In genomic region chr7:74972377-74972776, GRCh38 we compare ENCODE assay signal across 6 cellular contexts. TPM values are rescaled to one million over a fixed set of nuclear protein-coding genes. Genes with fewer than 3 reads are reported as not detected.
DNase-seq lines count a peak whose midpoint lies in the region; ATAC-seq, FAIRE-seq and TF ChIP-seq lines count a peak whose summit lies in the region.
"Not testable (repeated sequence)": the region's sequence is repeated elsewhere in the genome, so short reads cannot be mapped to it uniquely, and the experiment has no call there.

No MANE protein-coding gene starts in this region.

- in situ Hi-C loops in Panc1 (cut with HindIII; ENCODE audit: low pct_unique_long_range_greater_than_20kb, low sequenced_read_pairs); HepG2 (cut with HindIII; ENCODE audit: extremely low pct_ligation_motif_present, low pct_unique_long_range_greater_than_20kb): not testable (repeated sequence)

- ATAC-seq in Panc1: 0 out of 2 replicates have a peak, but pooled peaks have one; percentile 28
- ATAC-seq in foreskin keratinocyte: peak; percentile 18
- ATAC-seq in HepG2: peak; percentile 54

- not testable (repeated sequence) for H3K36me3 Mint-ChIP-seq in activated CD4-positive, alpha-beta T cell treated with anti-CD3 and anti-CD28 coated beads, Interleukin-2, amount 10 ng/mL, durations not matched to agents 24 days and 14 days (ENCODE audit: low read depth)

- H3K9me3 ChIP-seq in Panc1 (ENCODE audit: control insufficient read depth, insufficient read depth, low read depth, low read length); HepG2 (ENCODE audit: low read length): not testable (repeated sequence)

- not testable (repeated sequence) for H4K20me1 ChIP-seq in HepG2 (ENCODE audit: insufficient read depth, low read length)

- CTCF ChIA-PET in Panc1 (lab: Charles Lee); HepG2 (lab: Yijun Ruan, JAX; ENCODE audit: low intra/inter-chr PET ratio, low total read pairs): not testable (repeated sequence)

- not testable (repeated sequence) for FAIRE-seq in HepG2 (lab: Jason Lieb, UNC)

- POLR2A ChIA-PET in Panc1 (lab: Charles Lee); HepG2 (lab: Yijun Ruan, JAX): not testable (repeated sequence)

- H3K27ac Mint-ChIP-seq in activated CD4-positive, alpha-beta T cell treated with anti-CD3 and anti-CD28 coated beads, Interleukin-2, amount 10 ng/mL, durations not matched to agents 24 days and 14 days: not testable (repeated sequence)

- TF ChIP-seq EP300 in HepG2 (IDR thresholded peaks at IDR 0.05; ENCODE audit: low read depth in 2 of 2, low read length in 2 of 2); HepG2 (CRISPR knock-in tag; IDR thresholded peaks at IDR 0.05; ENCODE audit: borderline replicate concordance): not testable (repeated sequence)

- not testable (repeated sequence) for H3K4me3 ChIP-seq in Panc1 (ENCODE audit: low read depth in 2 of 2, low read length in 2 of 2); epithelial cell of esophagus (ENCODE audit: low read length); HepG2 (replicated peaks in 1 of 3; ENCODE audit: insufficient read depth in 1 of 3, low read depth in 2 of 3, low read length in 3 of 3)

- not testable (repeated sequence) for H3K4me2 ChIP-seq in HepG2 (ENCODE audit: low read depth, low read length)

- not testable (repeated sequence) for TF ChIP-seq RAD21 in HepG2 (CRISPR knock-in tag; IDR thresholded peaks at IDR 0.05)

- TF ChIP-seq CTCF in Panc1 (IDR thresholded peaks at IDR 0.05); epithelial cell of esophagus (IDR thresholded peaks at IDR 0.05; ENCODE audit: insufficient read depth, low read depth, low read length, missing control alignments); foreskin keratinocyte (conservative IDR thresholded peaks at IDR 0.05); HepG2 (CRISPR knock-in tag; IDR thresholded peaks at IDR 0.05): not testable (repeated sequence)

- H3K9ac ChIP-seq in HepG2 (ENCODE audit: insufficient read depth, low read depth, low read length): not testable (repeated sequence)

- H2AFZ ChIP-seq in HepG2 (ENCODE audit: low read length): not testable (repeated sequence)

- H3K4me1 Mint-ChIP-seq in activated CD4-positive, alpha-beta T cell treated with anti-CD3 and anti-CD28 coated beads, Interleukin-2, amount 10 ng/mL, durations not matched to agents 24 days and 14 days: not testable (repeated sequence)

- H3K36me3 ChIP-seq in Panc1 (ENCODE audit: control insufficient read depth, insufficient read depth, low read length); HepG2 (replicated peaks in 1 of 2; ENCODE audit: control insufficient read depth in 1 of 2, insufficient read depth in 2 of 2, low read length in 2 of 2): not testable (repeated sequence)

- intact Hi-C loops in Panc1 (cut with micrococcal nuclease; ENCODE audit: unreplicated experiment); activated CD4-positive, alpha-beta T cell treated with anti-CD3 and anti-CD28 coated beads, Interleukin-2, amount 10 ng/mL, durations not matched to agents 24 days and 14 days (cut with micrococcal nuclease); HepG2 (cut with micrococcal nuclease; ENCODE audit: unreplicated experiment): not testable (repeated sequence)

- not testable (repeated sequence) for TF ChIP-seq POLR2A in HepG2 (IDR thresholded peaks at IDR 0.05; ENCODE audit: insufficient read depth in 1 of 2, low read depth in 2 of 2, low read length in 2 of 2)

- not testable (repeated sequence) for H3K27me3 Mint-ChIP-seq in activated CD4-positive, alpha-beta T cell treated with anti-CD3 and anti-CD28 coated beads, Interleukin-2, amount 10 ng/mL, durations not matched to agents 24 days and 14 days

- not testable (repeated sequence) for H3K79me2 ChIP-seq in HepG2 (ENCODE audit: insufficient read depth, low read length)

- H3K27me3 ChIP-seq in Panc1 (ENCODE audit: control insufficient read depth, insufficient read depth, low read length); foreskin keratinocyte; HepG2 (ENCODE audit: control insufficient read depth in 1 of 2, insufficient read depth in 2 of 2, low read length in 2 of 2): not testable (repeated sequence)

- not testable (repeated sequence) for H3K9me3 Mint-ChIP-seq in activated CD4-positive, alpha-beta T cell treated with anti-CD3 and anti-CD28 coated beads, Interleukin-2, amount 10 ng/mL, durations not matched to agents 24 days and 14 days

- whole genome bisulfite sequencing in HepG2 (ENCODE audit: low lambda C conversion rate): 70% methylated on average over 7 of the region's 7 CpGs

- not testable (repeated sequence) for H3K4me3 Mint-ChIP-seq in activated CD4-positive, alpha-beta T cell treated with anti-CD3 and anti-CD28 coated beads, Interleukin-2, amount 10 ng/mL, durations not matched to agents 24 days and 14 days

- not testable (repeated sequence) for H3K27ac ChIP-seq in Panc1 (ENCODE audit: low read length); foreskin keratinocyte; HepG2 (ENCODE audit: extremely low read length, insufficient read depth, low read length)

- not testable (repeated sequence) for H3K4me1 ChIP-seq in Panc1 (ENCODE audit: control insufficient read depth, insufficient read depth, low read length); foreskin keratinocyte; HepG2 (ENCODE audit: insufficient read depth, low read length)

- not testable (repeated sequence) for DNase-seq in Panc1 (ENCODE audit: low read depth, low spot score); foreskin keratinocyte; HepG2 (ENCODE audit: low spot score)
- peak; percentile 5 for DNase-seq in activated CD4-positive, alpha-beta T cell treated with anti-CD3 and anti-CD28 coated beads, Interleukin-2, amount 10 ng/mL, durations not matched to agents 24 days and 14 days
- DNase-seq in epithelial cell of esophagus (ENCODE audit: low read depth) (peak; percentile 14), mesenteric fat pad (ENCODE audit: low spot score) (peak; percentile 2)

- BruUV-seq in Panc1 (replicated peaks; lab: Mats Ljungman, UMichigan); HepG2 (replicated peaks; lab: Mats Ljungman, UMichigan): not testable (repeated sequence)

RNA-seq across cellular contexts. Expression of gene CASTOR2, which starts 7.9 kb away (rescaled TPM):
- total RNA-seq in Panc1 (2021; ENCODE audit: unreplicated experiment) (41.1 TPM), foreskin keratinocyte (4.7 and 5.2 TPM in 2 replicates), HepG2 (2016; rRNA removed; fragmentation: Illumina TruSeq; extraction: Trizol) (6.5 and 8.7 TPM in 2 replicates), mesenteric fat pad (25.3 TPM)
- polyA plus RNA-seq in Panc1 (2012; ENCODE audit: insufficient read length): 7.6 TPM
- total RNA-seq in activated CD4-positive, alpha-beta T cell treated with anti-CD3 and anti-CD28 coated beads, Interleukin-2, amount 10 ng/mL, durations not matched to agents 24 days and 14 days: 4.8 and 5.3 TPM in 2 replicates
- polyA plus RNA-seq in foreskin keratinocyte (0.46 and 0.82 TPM in 2 replicates), HepG2 (2011; rRNA removed) (7.0 and 7.5 TPM in 2 replicates)
- 4.8 and 5.0 TPM in 2 replicates for total RNA-seq in HepG2 (2016; cell fraction: cytosol; rRNA removed; fragmentation: Illumina TruSeq; extraction: Trizol; ENCODE audit: low read depth)
- total RNA-seq in HepG2 (2016; cell fraction: insoluble cytoplasmic fraction; rRNA removed; fragmentation: Illumina TruSeq; extraction: Trizol): 5.8 and 7.4 TPM in 2 replicates
- 6.3 and 9.5 TPM in 2 replicates for total RNA-seq in HepG2 (2016; cell fraction: membrane; rRNA removed; fragmentation: Illumina TruSeq; extraction: Trizol)
- 6.4 and 6.5 TPM in 2 replicates for total RNA-seq in HepG2 (2016; cell fraction: nucleus; rRNA removed; fragmentation: Illumina TruSeq; extraction: Trizol)
- polyA plus RNA-seq in HepG2 (2011; cell fraction: cytosol; rRNA removed): 4.4 and 6.3 TPM in 2 replicates
- polyA plus RNA-seq in HepG2 (2011; cell fraction: nucleus; rRNA removed): 12.2 and 18.7 TPM in 2 replicates
- 3.7 and 4.3 TPM in 2 replicates for polyA plus RNA-seq in HepG2 (2012)
- polyA plus RNA-seq in HepG2 (2016; cell fraction: cytosol; fragmentation: Illumina TruSeq; extraction: Trizol; ENCODE audit: low read depth): 1.2 and 1.6 TPM in 2 replicates
- 2.1 and 2.4 TPM in 2 replicates for polyA plus RNA-seq in HepG2 (2016; cell fraction: insoluble cytoplasmic fraction; fragmentation: Illumina TruSeq; extraction: Trizol; ENCODE audit: low read depth)
- 2.2 and 2.6 TPM in 2 replicates for polyA plus RNA-seq in HepG2 (2016; cell fraction: membrane; fragmentation: Illumina TruSeq; extraction: Trizol; ENCODE audit: low read depth)
- 3.6 and 7.2 TPM in 2 replicates for polyA plus RNA-seq in HepG2 (2016; cell fraction: nucleus; fragmentation: Illumina TruSeq; extraction: Trizol; ENCODE audit: insufficient read depth, low read depth)
- polyA minus RNA-seq in HepG2 (2011; rRNA and poly(A)+ RNA removed; ENCODE audit: low replicate concordance): 68.0 and 68.7 TPM in 2 replicates
- 17.9 and 20.2 TPM in 2 replicates for polyA minus RNA-seq in HepG2 (2011; cell fraction: cytosol; rRNA and poly(A)+ RNA removed)
- polyA minus RNA-seq in HepG2 (2011; cell fraction: nucleus; rRNA and poly(A)+ RNA removed): 4.1 and 5.0 TPM in 2 replicates
